In genomic region chr17:56985371-56986162, GRCh38 we compare ENCODE assay signal across 16 cellular contexts. TPM values are rescaled to one million over a fixed set of nuclear protein-coding genes. Genes with fewer than 3 reads are reported as not detected.
DNase-seq lines count a peak whose midpoint lies in the region; ATAC-seq and TF ChIP-seq lines count a peak whose summit lies in the region.
"Had no signal": no experiment of that assay in that cellular context is flagged by ENCODE, and none has a peak within 500 bp of the region (broad histone marks: within the 10 kb centered on the region; RNA-seq: fewer than 3 reads in every experiment).

No MANE protein-coding gene starts in this region.

- intact Hi-C loops in Right ventricle myocardium superior (cut with DNase I): no loop called here
- intact Hi-C loops in left cardiac atrium (cut with DNase I): no loop called here

- H3K4me1 ChIP-seq in right atrium auricular region: no peaks in the 10 kb centered on the region
- H3K4me1 ChIP-seq: thyroid gland had no signal

- H3K27me3 ChIP-seq in right atrium auricular region: no peaks in the 10 kb centered on the region
- H3K27me3 ChIP-seq: foreskin keratinocyte, thyroid gland had no signal

- ATAC-seq in Right ventricle myocardium superior (ENCODE audit: poor library complexity) (peak; percentile 69), left cardiac atrium (peak; percentile 19 to 69)
- ATAC-seq: foreskin keratinocyte, SK-N-SH treated with all-trans-retinoic acid at 6 μM for 48 hours, WTC11 had no signal

- DNase-seq in Right ventricle myocardium superior: no peak
- no peak for DNase-seq in right atrium auricular region (ENCODE audit: low spot score)
- DNase-seq in SIG-M5 treated with dmso at 0.1 percent for 504 hours (lab: John Stamatoyannopoulos, UW; ENCODE audit: unreplicated experiment): peak; percentile 87
- DNase-seq in left cardiac atrium: no peak
- no peak for DNase-seq in NCI-H2081 (lab: John Stamatoyannopoulos, UW)
- DNase-seq in germinal center (ENCODE audit: low spot score): no peak
- DNase-seq in SW480 (ENCODE audit: low spot score): no peak
- DNase-seq in dermis blood vessel endothelial cell: no peak
- DNase-seq: activated effector memory CD4-positive, alpha-beta T cell treated with anti-CD3 and anti-CD28 coated beads, Interleukin-2, amount 50 U/mL, for 16 hours; CD4-positive, alpha-beta memory T cell; foreskin keratinocyte; NCI-H146; NCI-H446 treated with DMSO at 0.1 percent for 48 hours; thyroid gland had no signal

- H3K27ac ChIP-seq in right atrium auricular region: no peak overlapping the region
- H3K27ac ChIP-seq: foreskin keratinocyte, thyroid gland had no signal

- no peaks in the 10 kb centered on the region for H3K9me3 ChIP-seq in right atrium auricular region
- H3K9me3 ChIP-seq: thyroid gland had no signal

- TF ChIP-seq CTCF in right atrium auricular region (IDR thresholded peaks at IDR 0.05): no peak

- no peak overlapping the region for H3K4me3 ChIP-seq in right atrium auricular region
- H3K4me3 ChIP-seq: thyroid gland had no signal

- peaks cover 45% of the 10 kb centered on the region for H3K36me3 ChIP-seq in right atrium auricular region

RNA-seq across cellular contexts. Expression of gene SCPEP1, which starts 7.6 kb away (rescaled TPM):
- 88.4 TPM for total RNA-seq in Right ventricle myocardium superior
- total RNA-seq in right atrium auricular region: 10 to 100 TPM; 42.3 to 54.2 TPM
- 10 to 100 TPM; 46.2 to 52.1 TPM for total RNA-seq in left cardiac atrium
- total RNA-seq in dermis blood vessel endothelial cell: 40.3 and 61.4 TPM in 2 replicates

RNA-seq across cellular contexts. Expression of gene COIL, which starts 24.7 kb away (rescaled TPM):
- total RNA-seq in Right ventricle myocardium superior: 8.0 TPM
- 1 to 10 TPM; 7.3 to 7.9 TPM for total RNA-seq in right atrium auricular region
- total RNA-seq in left cardiac atrium: 1 to 10 TPM; 9.2 to 9.4 TPM
- 16.5 and 18.8 TPM in 2 replicates for total RNA-seq in dermis blood vessel endothelial cell
